26 cellular contexts compared by ENCODE assay signal in the genomic region with DNA sequence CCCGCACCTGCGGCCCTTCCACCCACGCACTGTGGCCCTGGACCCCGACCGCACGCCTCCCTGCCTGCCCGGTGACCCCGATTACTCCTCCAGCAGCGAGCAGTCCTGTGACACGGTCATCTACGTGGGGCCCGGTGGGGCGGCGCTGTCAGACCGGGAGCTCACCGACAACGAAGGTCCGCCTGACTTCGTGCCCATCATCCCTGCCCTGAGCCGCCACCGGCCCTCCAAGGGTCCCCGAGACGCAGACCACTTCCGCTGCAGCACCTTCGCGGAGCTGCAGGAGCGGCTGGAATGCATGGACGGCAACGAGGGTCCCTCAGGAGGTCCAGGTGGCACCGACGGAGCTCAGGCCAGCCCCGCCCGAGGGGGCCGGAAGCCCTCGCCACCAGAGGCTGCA. TPM values are rescaled to one million over a fixed set of nuclear protein-coding genes. Genes with fewer than 3 reads are reported as not detected.
"Had no signal": no experiment of that assay in that cellular context is flagged by ENCODE, and none has a peak within 500 bp of the region (broad histone marks: within the 10 kb centered on the region; RNA-seq: fewer than 3 reads in every experiment).

No MANE protein-coding gene starts in this region.

- H2AFZ ChIP-seq: parathyroid adenoma had no signal

- DNase-seq: naive thymus-derived CD8-positive, alpha-beta T cell; nephron progenitor cell; occipital lobe; ovary; posterior cingulate gyrus; psoas muscle; right cardiac atrium; right lobe of liver; sigmoid colon; small intestine; stimulated activated CD4-positive, alpha-beta T cell treated with anti-CD3 and anti-CD28 coated beads, Interleukin-15, amount 100 ng/mL, for 24 hours; stimulated activated CD4-positive, alpha-beta T cell treated with anti-CD3 and anti-CD28 coated beads, Interleukin-2, amount 100 ng/mL, for 24 hours; stimulated activated CD4-positive, alpha-beta T cell treated with anti-CD3 and anti-CD28 coated beads, Interleukin-2, amount 100 ng/mL, for 48 hours; stimulated activated CD4-positive, alpha-beta T cell treated with anti-CD3 and anti-CD28 coated beads, Interleukin-4, amount 100 ng/mL, for 24 hours; stimulated activated naive B cell treated with anti-CD40 and anti-IgM and Interleukin-4, amounts not matched to agents 10 μg/mL and 1 μg/mL and 100 μg/mL, for 72 hours; stimulated activated naive CD4-positive, alpha-beta T cell treated with Interleukin-2 at 50 U/mL for 16 hours; stomach; thyroid gland; trophoblast cell; upper lobe of left lung had no signal

- ATAC-seq: naive thymus-derived CD8-positive, alpha-beta T cell; natural killer cell treated with Interleukin-12 subunit alpha and Interleukin-12 subunit beta and Interleukin-15 and Interleukin-18, amount 100 ng/mL, for 72 hours; psoas muscle; right cardiac atrium; right lobe of liver; stimulated activated effector memory CD8-positive, alpha-beta T cell treated with anti-CD3 and anti-CD28 coated beads, Interleukin-12 subunit alpha, Interleukin-12 subunit beta, amount 100 ng/mL, for 72 hours; stimulated activated naive B cell treated with anti-CD40 and anti-IgM and Interleukin-4, amounts not matched to agents 10 μg/mL and 1 μg/mL and 100 μg/mL, for 72 hours had no signal

- H3K9me3 ChIP-seq: ovary, psoas muscle, right lobe of liver, sigmoid colon, stomach, thoracic aorta, thyroid gland, tibial nerve, upper lobe of left lung, vagina had no signal

- H3K27me3 ChIP-seq: ovary, right lobe of liver, sigmoid colon, thyroid gland, tibial nerve, upper lobe of left lung, vagina had no signal

- H3K4me3 ChIP-seq: ovary, psoas muscle, right lobe of liver, sigmoid colon, stomach, thoracic aorta, thyroid gland, tibial nerve, upper lobe of left lung, vagina had no signal

- H3K9ac ChIP-seq: parathyroid adenoma had no signal

- H3K36me3 ChIP-seq: ovary, right lobe of liver, sigmoid colon, thoracic aorta, thyroid gland had no signal

- H3K4me1 ChIP-seq: psoas muscle, right lobe of liver, sigmoid colon, thyroid gland, tibial nerve, vagina had no signal

- H3K27ac ChIP-seq: ovary, parathyroid adenoma, psoas muscle, right lobe of liver, sigmoid colon, stomach, thoracic aorta, thyroid gland, tibial nerve, upper lobe of left lung, vagina had no signal

RNA-seq across cellular contexts. Expression of a gene that starts 36.7 kb away (rescaled TPM):
- polyA plus RNA-seq: naive thymus-derived CD8-positive, alpha-beta T cell had no signal
